ENCODE assay signal across 11 cellular contexts in the genomic region with DNA sequence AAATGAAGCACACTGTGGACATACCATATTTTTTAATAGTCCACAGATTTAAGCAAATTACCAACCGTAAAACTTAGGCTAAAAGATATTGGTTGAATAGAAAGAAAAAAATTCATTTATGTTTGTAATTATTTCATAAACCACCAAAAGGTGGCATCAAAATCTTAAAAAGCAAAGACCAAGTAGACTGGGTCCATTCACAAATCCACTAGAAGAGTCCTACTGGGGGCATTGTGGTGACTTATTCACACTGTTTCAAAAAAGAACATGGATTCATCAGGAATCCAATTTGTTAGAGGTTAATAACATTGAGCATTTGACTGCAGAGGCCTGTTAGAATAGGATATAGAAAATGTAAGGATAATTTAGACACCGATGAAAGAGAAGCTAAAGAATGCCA.
DNase-seq lines count a peak whose midpoint lies in the region; ATAC-seq and TF ChIP-seq lines count a peak whose summit lies in the region.
"Had no signal": no experiment of that assay in that cellular context is flagged by ENCODE, and none has a peak within 500 bp of the region (broad histone marks: within the 10 kb centered on the region; RNA-seq: fewer than 3 reads in every experiment).

No MANE protein-coding gene starts in this region.

- H4K20me1 ChIP-seq in SK-N-SH (ENCODE audit: insufficient read depth) (no peaks in the 10 kb centered on the region), PC-9 (ENCODE audit: insufficient read depth) (no peaks in the 10 kb centered on the region), smooth muscle cell (ENCODE audit: low read depth) (no peaks in the 10 kb centered on the region)
- H4K20me1 ChIP-seq: BLaER1 had no signal

- no peaks in the 10 kb centered on the region for H3K9me3 ChIP-seq in SK-N-SH
- no peaks in the 10 kb centered on the region for H3K9me3 ChIP-seq in PC-9 (ENCODE audit: insufficient read depth, low read depth)
- no peaks in the 10 kb centered on the region for H3K9me3 ChIP-seq in smooth muscle cell (replicated peaks; ENCODE audit: low read depth)
- H3K9me3 ChIP-seq: BLaER1 had no signal

- ATAC-seq in SK-N-SH treated with all-trans-retinoic acid at 6 μM for 48 hours (no peak), HG02840 (IDR thresholded peaks at IDR 0.05; ENCODE audit: low FRiP score, unreplicated experiment) (no peak)

- H3K4me1 ChIP-seq in SK-N-SH (ENCODE audit: control insufficient read depth in 1 of 2, insufficient read depth in 2 of 2, low read depth in 1 of 2, low read length in 1 of 2): no peaks in the 10 kb centered on the region
- no peaks in the 10 kb centered on the region for H3K4me1 ChIP-seq in PC-9 (replicated peaks; ENCODE audit: insufficient read depth)
- no peaks in the 10 kb centered on the region for H3K4me1 ChIP-seq in smooth muscle cell (ENCODE audit: low read depth)
- H3K4me1 ChIP-seq: BLaER1 had no signal

- H3K79me2 ChIP-seq in SK-N-SH (ENCODE audit: insufficient read depth) (no peaks in the 10 kb centered on the region), PC-9 (ENCODE audit: low read depth) (no peaks in the 10 kb centered on the region), smooth muscle cell (ENCODE audit: low read depth) (no peaks in the 10 kb centered on the region)

- CTCF ChIA-PET in SK-N-SH (lab: Yijun Ruan, JAX) (interaction anchor here (0.8 to 2.4 kb wide), 6 partner anchors 9 to 308 kb away, joined by 3 to 9 read pairs (median 3); no protein-coding TSS in a partner anchor), PC-9 (lab: Charles Lee) (interaction anchor here (0.6 kb wide), 1 partner anchor 298 kb away, joined by 3 read pairs; no protein-coding TSS in a partner anchor)

- H3K9ac ChIP-seq in SK-N-SH (no peak overlapping the region), smooth muscle cell (ENCODE audit: low read depth) (no peak overlapping the region)
- H3K9ac ChIP-seq: BLaER1 had no signal

- H3K27ac ChIP-seq in SK-N-SH (ENCODE audit: low read depth in 2 of 2, low read length in 1 of 2) (no peak overlapping the region), PC-9 (no peak overlapping the region), smooth muscle cell (ENCODE audit: low read depth) (no peak overlapping the region)
- H3K27ac ChIP-seq: BLaER1 had no signal

- no peaks in the 10 kb centered on the region for H3K36me3 ChIP-seq in SK-N-SH (replicated peaks in 1 of 2; ENCODE audit: control insufficient read depth in 1 of 2, insufficient read depth in 2 of 2, low read length in 1 of 2)
- H3K36me3 ChIP-seq in PC-9 (ENCODE audit: low read depth): no peaks in the 10 kb centered on the region
- H3K36me3 ChIP-seq in smooth muscle cell (ENCODE audit: low read depth): no peaks in the 10 kb centered on the region
- H3K36me3 ChIP-seq: BLaER1 had no signal

- DNase-seq in SK-N-SH (no peak), PC-9 (no peak), fibroblast of gingiva (ENCODE audit: low read depth) (peak; percentile 55), smooth muscle cell (lab: John Stamatoyannopoulos, UW; ENCODE audit: unreplicated experiment) (no peak), NCI-H187 (lab: John Stamatoyannopoulos, UW) (no peak), NCI-H2227 (lab: John Stamatoyannopoulos, UW; ENCODE audit: unreplicated experiment) (no peak)
- DNase-seq: immature natural killer cell; stimulated activated CD8-positive, alpha-beta memory T cell treated with anti-CD3 and anti-CD28 coated beads, Interleukin-4, amount 100 ng/mL, for 48 hours had no signal

- peak; percentile 33; the same call in 1 of the 2 replicates for TF ChIP-seq CTCF in SK-N-SH (IDR thresholded peaks at IDR 0.05)
- TF ChIP-seq CTCF in PC-9 (conservative IDR thresholded peaks at IDR 0.05): peak; percentile 47; the same call in 1 of the 2 replicates
- peak; percentile 33 for TF ChIP-seq CTCF in smooth muscle cell (IDR thresholded peaks at IDR 0.05; ENCODE audit: borderline replicate concordance, insufficient read depth, poor library complexity, severe bottlenecking)

- intact Hi-C loops in PC-9 (cut with micrococcal nuclease; ENCODE audit: unreplicated experiment): loop anchor here (2.0 to 5.0 kb wide), 3 partner anchors 195 to 306 kb away; a partner anchor contains a TSS

- BruUV-seq in PC-9 (replicated peaks; lab: Mats Ljungman, UMichigan): no TSS peak

- POLR2A ChIA-PET in SK-N-SH (lab: Yijun Ruan, JAX) (no interaction called here), PC-9 (lab: Charles Lee; ENCODE audit: unreplicated experiment) (no interaction called here)

- H3K4me3 ChIP-seq in SK-N-SH (ENCODE audit: low read depth in 2 of 2, low read length in 1 of 2): no peak overlapping the region
- H3K4me3 ChIP-seq in PC-9: no peak overlapping the region
- no peak overlapping the region for H3K4me3 ChIP-seq in smooth muscle cell
- H3K4me3 ChIP-seq: BLaER1 had no signal

- no peaks in the 10 kb centered on the region for H3K27me3 ChIP-seq in SK-N-SH (ENCODE audit: insufficient read depth)
- no peaks in the 10 kb centered on the region for H3K27me3 ChIP-seq in PC-9 (ENCODE audit: insufficient read depth, low read depth)
- H3K27me3 ChIP-seq in smooth muscle cell (ENCODE audit: low read depth): no peaks in the 10 kb centered on the region
- H3K27me3 ChIP-seq: BLaER1 had no signal

- TF ChIP-seq EP300 in SK-N-SH (IDR thresholded peaks at IDR 0.05; ENCODE audit: borderline replicate concordance in 1 of 2, low read depth in 1 of 2, low read length in 1 of 2): no peak

- WGBS in SK-N-SH (ENCODE audit: low lambda C conversion rate): 74% methylated on average over 2 of the region's 2 CpGs
- 98% methylated on average over 2 of the region's 2 CpGs for WGBS in smooth muscle cell (ENCODE audit: low lambda C conversion rate)

- H3F3A ChIP-seq in SK-N-SH (replicated peaks; ENCODE audit: insufficient read depth): no peaks in the 10 kb centered on the region
- H3F3A ChIP-seq in PC-9 (ENCODE audit: insufficient read depth, low read depth): no peaks in the 10 kb centered on the region
- no peaks in the 10 kb centered on the region for H3F3A ChIP-seq in smooth muscle cell (ENCODE audit: low read depth)

- H3K9me2 ChIP-seq in SK-N-SH (no peaks in the 10 kb centered on the region), PC-9 (ENCODE audit: insufficient read depth) (no peaks in the 10 kb centered on the region)

- peak; percentile 44; the same call in 1 of the 2 replicates for TF ChIP-seq RAD21 in SK-N-SH (IDR thresholded peaks at IDR 0.05; ENCODE audit: low read length)

- H3K4me2 ChIP-seq in SK-N-SH: no peak overlapping the region
- H3K4me2 ChIP-seq in PC-9: no peak overlapping the region
- H3K4me2 ChIP-seq in smooth muscle cell: no peak overlapping the region
- H3K4me2 ChIP-seq: BLaER1 had no signal

- H2AFZ ChIP-seq in SK-N-SH (ENCODE audit: low read depth) (no peak overlapping the region), PC-9 (no peak overlapping the region), smooth muscle cell (ENCODE audit: low read depth) (peak overlapping the region; percentile 79)

TF ChIP-seq in SK-N-SH, 30 proteins besides CTCF, POLR2A, EP300 and RAD21 (continues in another document):
- TF ChIP-seq FOXM1 (IDR thresholded peaks at IDR 0.05; ENCODE audit: low read depth) (no peak), POLR2AphosphoS5 (IDR thresholded peaks at IDR 0.05; ENCODE audit: low read depth, low read length) (no peak), NFIC (IDR thresholded peaks at IDR 0.05; ENCODE audit: borderline replicate concordance) (no peak), TEAD4 (IDR thresholded peaks at IDR 0.05; ENCODE audit: borderline replicate concordance, insufficient read depth) (no peak), TAF1 (IDR thresholded peaks at IDR 0.05; ENCODE audit: borderline replicate concordance, low read depth, low read length) (no peak), NRF1 (IDR thresholded peaks at IDR 0.05; ENCODE audit: low read depth, low read length) (no peak)
- TF ChIP-seq, protein P1, sequence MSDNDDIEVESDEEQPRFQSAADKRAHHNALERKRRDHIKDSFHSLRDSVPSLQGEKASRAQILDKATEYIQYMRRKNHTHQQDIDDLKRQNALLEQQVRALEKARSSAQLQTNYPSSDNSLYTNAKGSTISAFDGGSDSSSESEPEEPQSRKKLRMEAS (IDR thresholded peaks at IDR 0.05; ENCODE audit: low read depth): no peak

TF ChIP-seq in SK-N-SH treated with all-trans-retinoic acid at 6 μM for 48 hours, 23 proteins besides CTCF, POLR2A, EP300 and RAD21 (continues in another document):
- no peak for TF ChIP-seq ARNTL (CRISPR knock-in tag; IDR thresholded peaks at IDR 0.05; ENCODE audit: borderline replicate concordance, low read depth)
- no peak for TF ChIP-seq ZNF70 (CRISPR knock-in tag; IDR thresholded peaks at IDR 0.05)
- TF ChIP-seq CSDC2 (CRISPR knock-in tag; IDR thresholded peaks at IDR 0.05): no peak
- no peak for TF ChIP-seq ZNF8 (CRISPR knock-in tag; IDR thresholded peaks at IDR 0.05)
- no peak for TF ChIP-seq RARB (CRISPR knock-in tag; IDR thresholded peaks at IDR 0.05)
- TF ChIP-seq TCF4 (CRISPR knock-in tag; IDR thresholded peaks at IDR 0.05; ENCODE audit: borderline replicate concordance): no peak
- no peak for TF ChIP-seq ESRRG (CRISPR knock-in tag; IDR thresholded peaks at IDR 0.05)
- no peak for TF ChIP-seq GLIS3 (CRISPR knock-in tag; IDR thresholded peaks at IDR 0.05)
- no peak for TF ChIP-seq OSR1 (CRISPR knock-in tag; IDR thresholded peaks at IDR 0.05)
- TF ChIP-seq, protein P2, sequence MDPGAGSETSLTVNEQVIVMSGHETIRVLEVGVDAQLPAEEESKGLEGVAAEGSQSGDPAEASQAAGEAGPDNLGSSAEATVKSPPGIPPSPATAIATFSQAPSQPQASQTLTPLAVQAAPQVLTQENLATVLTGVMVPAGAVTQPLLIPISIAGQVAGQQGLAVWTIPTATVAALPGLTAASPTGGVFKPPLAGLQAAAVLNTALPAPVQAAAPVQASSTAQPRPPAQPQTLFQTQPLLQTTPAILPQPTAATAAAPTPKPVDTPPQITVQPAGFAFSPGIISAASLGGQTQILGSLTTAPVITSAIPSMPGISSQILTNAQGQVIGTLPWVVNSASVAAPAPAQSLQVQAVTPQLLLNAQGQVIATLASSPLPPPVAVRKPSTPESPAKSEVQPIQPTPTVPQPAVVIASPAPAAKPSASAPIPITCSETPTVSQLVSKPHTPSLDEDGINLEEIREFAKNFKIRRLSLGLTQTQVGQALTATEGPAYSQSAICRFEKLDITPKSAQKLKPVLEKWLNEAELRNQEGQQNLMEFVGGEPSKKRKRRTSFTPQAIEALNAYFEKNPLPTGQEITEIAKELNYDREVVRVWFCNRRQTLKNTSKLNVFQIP (CRISPR knock-in tag; IDR thresholded peaks at IDR 0.05; ENCODE audit: borderline replicate concordance, low read depth): no peak
- TF ChIP-seq ZC3H10 (CRISPR knock-in tag; IDR thresholded peaks at IDR 0.05): no peak
- no peak for TF ChIP-seq ISL1 (CRISPR knock-in tag; IDR thresholded peaks at IDR 0.05)
- TF ChIP-seq PPARA (CRISPR knock-in tag; IDR thresholded peaks at IDR 0.05; ENCODE audit: borderline replicate concordance): no peak
- no peak for TF ChIP-seq ZFP3 (CRISPR knock-in tag; IDR thresholded peaks at IDR 0.05)
